In the genomic region with DNA sequence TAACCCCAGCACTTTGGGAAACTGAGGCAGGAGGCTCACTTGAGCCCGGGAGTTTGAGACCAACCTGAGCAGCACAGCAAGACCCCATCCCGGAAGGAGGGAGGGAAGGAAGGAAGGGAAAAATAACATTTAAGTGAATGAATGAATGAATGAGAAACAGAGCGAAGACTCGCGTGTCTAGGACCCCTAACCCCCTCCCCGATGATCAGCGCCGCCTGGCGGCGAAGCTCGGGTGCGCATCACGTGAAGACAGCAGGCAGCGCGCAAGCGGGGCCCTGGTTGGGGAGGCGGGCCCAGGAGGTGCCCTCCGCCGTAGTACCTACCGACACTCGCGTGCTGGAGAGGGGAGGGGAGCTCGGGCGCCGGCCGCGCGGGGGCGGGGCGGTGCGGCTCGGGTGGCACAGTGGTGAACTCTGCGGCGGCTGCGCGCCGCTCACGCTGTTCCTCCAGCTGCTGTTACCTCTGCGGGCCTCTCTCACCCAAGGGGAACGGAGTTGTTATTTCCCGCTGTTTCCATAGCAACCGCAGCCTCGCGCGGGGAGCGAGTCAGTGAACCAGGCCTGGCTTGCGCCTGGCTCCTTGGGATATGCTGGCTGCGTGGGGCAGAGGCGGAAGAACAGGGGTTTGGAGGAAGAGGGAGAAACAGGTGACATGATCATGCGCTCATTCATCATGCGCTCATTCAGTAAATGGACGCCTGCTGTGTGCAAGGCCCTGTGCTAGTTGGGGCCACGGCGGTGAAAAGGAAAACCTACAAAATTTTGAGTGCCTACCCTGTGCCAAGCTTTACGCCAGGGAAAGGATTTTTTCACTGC, we compare ENCODE assay signal across 8 cellular contexts. TPM values are rescaled to one million over a fixed set of nuclear protein-coding genes. Genes with fewer than 3 reads are reported as not detected.
DNase-seq lines count a peak whose midpoint lies in the region; ATAC-seq and TF ChIP-seq lines count a peak whose summit lies in the region.

No MANE protein-coding gene starts in this region.

- H3K36me3 Mint-ChIP-seq in GM23338 (ENCODE audit: low read depth), result no peaks in the 10 kb centered on the region
- no peaks in the 10 kb centered on the region for H3K36me3 Mint-ChIP-seq in activated T-helper 17 cell treated with anti-CD3 and anti-CD28 coated beads, Interleukin-2, amount 50 U/mL, for 72 hours (ENCODE audit: low read depth)
- no peaks in the 10 kb centered on the region for H3K36me3 Mint-ChIP-seq in natural killer cell treated with Interleukin-12 subunit alpha and Interleukin-12 subunit beta and Interleukin-15 and Interleukin-18, amount 100 ng/mL, for 72 hours

- H3K9me2 ChIP-seq in GM23338 (ENCODE audit: insufficient read depth), result no peaks in the 10 kb centered on the region

- H3K4me1 Mint-ChIP-seq in GM23338, result peaks cover 14% of the 10 kb centered on the region
- H3K4me1 Mint-ChIP-seq in activated T-helper 17 cell treated with anti-CD3 and anti-CD28 coated beads, Interleukin-2, amount 50 U/mL, for 72 hours, result peaks cover 18% of the 10 kb centered on the region
- H3K4me1 Mint-ChIP-seq in natural killer cell treated with Interleukin-12 subunit alpha and Interleukin-12 subunit beta and Interleukin-15 and Interleukin-18, amount 100 ng/mL, for 72 hours (ENCODE audit: low read depth in 2 of 2), result peaks cover 10 to 13% of the 10 kb centered on the region in 2 donors

- H4K20me1 ChIP-seq in GM23338 (replicated peaks; ENCODE audit: insufficient read depth), result no peaks in the 10 kb centered on the region

- H2AFZ ChIP-seq in GM23338, result peak overlapping the region; percentile 98

- H3K4me3 ChIP-seq in GM23338 (peak overlapping the region; percentile 67), fibroblast of the aortic adventitia (ENCODE audit: low read depth, low read length) (peak overlapping the region; percentile 67)

- ATAC-seq in GM23338, result peak; percentile 89
- peak; percentile 87 for ATAC-seq in activated T-helper 17 cell treated with anti-CD3 and anti-CD28 coated beads, Interleukin-2, amount 50 U/mL, for 72 hours (replicated peaks)
- ATAC-seq in natural killer cell treated with Interleukin-12 subunit alpha and Interleukin-12 subunit beta and Interleukin-15 and Interleukin-18, amount 100 ng/mL, for 72 hours, result peak; percentile 83 to 87

- DNase-seq in DMS79 treated with DMSO at 0.1 percent for 48 hours (lab: John Stamatoyannopoulos, UW) (peak; percentile 84), GM23338 (ENCODE audit: low spot score) (peak; percentile 93), LHCN-M2 (ENCODE audit: low read depth) (peak; percentile 82), RKO (ENCODE audit: low spot score) (peak; percentile 91), fibroblast of the aortic adventitia (ENCODE audit: low read depth) (peak; percentile 46)
- DNase-seq in natural killer cell treated with Interleukin-12 subunit alpha and Interleukin-12 subunit beta and Interleukin-15 and Interleukin-18, amount 100 ng/mL, for 72 hours (ENCODE audit: low spot score), result peak; percentile 70
- peak; percentile 69 to 82 (median 76) for DNase-seq in stimulated activated naive CD4-positive, alpha-beta T cell (lab: John Stamatoyannopoulos, UW)

- H3K27me3 ChIP-seq in GM23338 (ENCODE audit: insufficient read depth), result peaks cover 33% of the 10 kb centered on the region

- H3K9me3 Mint-ChIP-seq in GM23338, result no peaks in the 10 kb centered on the region; the same call in 2 of the 3 replicates
- no peaks in the 10 kb centered on the region for H3K9me3 Mint-ChIP-seq in activated T-helper 17 cell treated with anti-CD3 and anti-CD28 coated beads, Interleukin-2, amount 50 U/mL, for 72 hours
- H3K9me3 Mint-ChIP-seq in natural killer cell treated with Interleukin-12 subunit alpha and Interleukin-12 subunit beta and Interleukin-15 and Interleukin-18, amount 100 ng/mL, for 72 hours, result no peaks in the 10 kb centered on the region

- no peaks in the 10 kb centered on the region for H3K36me3 ChIP-seq in GM23338 (ENCODE audit: insufficient read depth)

- peak; percentile 90 to 93 for TF ChIP-seq CTCF in GM23338 (conservative IDR thresholded peaks at IDR 0.05; ENCODE audit: low read depth in 2 of 2)
- peak; percentile 80 for TF ChIP-seq CTCF in fibroblast of the aortic adventitia (IDR thresholded peaks at IDR 0.05; ENCODE audit: insufficient read depth, low read length)

- peaks cover 6% of the 10 kb centered on the region; the same call in 1 of the 2 replicates for H3K4me1 ChIP-seq in GM23338 (ENCODE audit: insufficient read depth)

- no peak overlapping the region for H3K27ac ChIP-seq in GM23338 (ENCODE audit: low read depth)

- peak overlapping the region; percentile 78 for H3K4me2 ChIP-seq in GM23338

- peaks cover 21% of the 10 kb centered on the region for H3K27me3 Mint-ChIP-seq in GM23338 (ENCODE audit: insufficient read depth, low read depth, poor library complexity)
- H3K27me3 Mint-ChIP-seq in activated T-helper 17 cell treated with anti-CD3 and anti-CD28 coated beads, Interleukin-2, amount 50 U/mL, for 72 hours, result peaks cover 11% of the 10 kb centered on the region
- peaks cover 34 to 36% of the 10 kb centered on the region in 2 donors for H3K27me3 Mint-ChIP-seq in natural killer cell treated with Interleukin-12 subunit alpha and Interleukin-12 subunit beta and Interleukin-15 and Interleukin-18, amount 100 ng/mL, for 72 hours

- peaks cover 3% of the 10 kb centered on the region; the same call in 1 of the 2 replicates for H3F3A ChIP-seq in GM23338 (replicated peaks; ENCODE audit: low read depth)

- no peaks in the 10 kb centered on the region for H3K79me2 ChIP-seq in GM23338 (replicated peaks; ENCODE audit: insufficient read depth)

- H3K4me3 Mint-ChIP-seq in GM23338, result peak overlapping the region; percentile 76
- H3K4me3 Mint-ChIP-seq in activated T-helper 17 cell treated with anti-CD3 and anti-CD28 coated beads, Interleukin-2, amount 50 U/mL, for 72 hours, result peak overlapping the region; percentile 65
- peak overlapping the region; percentile 62 for H3K4me3 Mint-ChIP-seq in natural killer cell treated with Interleukin-12 subunit alpha and Interleukin-12 subunit beta and Interleukin-15 and Interleukin-18, amount 100 ng/mL, for 72 hours

- H3K27ac Mint-ChIP-seq in GM23338, result no peak overlapping the region; the same call in 1 of the 2 replicates
- peak overlapping the region; percentile 77 for H3K27ac Mint-ChIP-seq in activated T-helper 17 cell treated with anti-CD3 and anti-CD28 coated beads, Interleukin-2, amount 50 U/mL, for 72 hours
- no peak overlapping the region for H3K27ac Mint-ChIP-seq in natural killer cell treated with Interleukin-12 subunit alpha and Interleukin-12 subunit beta and Interleukin-15 and Interleukin-18, amount 100 ng/mL, for 72 hours

TF ChIP-seq in GM23338, 12 proteins besides CTCF, POLR2A, EP300 and RAD21:
- TF ChIP-seq CREB1 (CRISPR knock-in tag; IDR thresholded peaks at IDR 0.05; ENCODE audit: low read depth), result peak; percentile 67
- no peak for TF ChIP-seq POLR2AphosphoS5 (IDR thresholded peaks at IDR 0.05; ENCODE audit: low read depth)
- TF ChIP-seq ZNF331 (CRISPR knock-in tag; IDR thresholded peaks at IDR 0.05; ENCODE audit: low read depth), result no peak
TF ChIP-seq in GM23338: peak in this region for 1.

RNA-seq across cellular contexts. Expression of a gene that starts 2.0 kb away (rescaled TPM):
- 0.50 and 0.59 TPM in 2 replicates for total RNA-seq in GM23338 (2014; rRNA removed; shearing (Covaris generic))
- polyA plus RNA-seq in GM23338 (2016; fragmentation: Nextera tagmentation; extraction: Ambion mirVana), result 0.12 and 0.79 TPM in 2 replicates
- total RNA-seq in LHCN-M2 (2014; rRNA removed), result 0.13 TPM in 1 of 2 replicates, not detected in the other
- not detected for polyA plus RNA-seq in LHCN-M2 (2012)
- under 1 TPM in 1 of 2 donors, not detected in 1; 0.11 TPM for total RNA-seq in activated T-helper 17 cell treated with anti-CD3 and anti-CD28 coated beads, Interleukin-2, amount 50 U/mL, for 72 hours
- total RNA-seq in fibroblast of the aortic adventitia (ENCODE audit: low replicate concordance), result not detected in 2 replicates
- total RNA-seq in natural killer cell treated with Interleukin-12 subunit alpha and Interleukin-12 subunit beta and Interleukin-15 and Interleukin-18, amount 100 ng/mL, for 72 hours, result not detected

RNA-seq across cellular contexts. Expression of a gene that starts 42.9 kb away (rescaled TPM):
- 121 and 125 TPM in 2 replicates for total RNA-seq in GM23338 (2014; rRNA removed; shearing (Covaris generic))
- polyA plus RNA-seq in GM23338 (2016; fragmentation: Nextera tagmentation; extraction: Ambion mirVana), result 74.6 and 80.9 TPM in 2 replicates
- 23.0 and 25.4 TPM in 2 replicates for total RNA-seq in LHCN-M2 (2014; rRNA removed)
- 10.3 TPM for polyA plus RNA-seq in LHCN-M2 (2012)
- 10 to 100 TPM; 21.6 to 27.3 TPM for total RNA-seq in activated T-helper 17 cell treated with anti-CD3 and anti-CD28 coated beads, Interleukin-2, amount 50 U/mL, for 72 hours
- total RNA-seq in fibroblast of the aortic adventitia (ENCODE audit: low replicate concordance), result 18.3 and 31.6 TPM in 2 replicates
- 10 to 100 TPM; 22.5 to 36.7 TPM for total RNA-seq in natural killer cell treated with Interleukin-12 subunit alpha and Interleukin-12 subunit beta and Interleukin-15 and Interleukin-18, amount 100 ng/mL, for 72 hours
